In genomic region chr15:82985688-82986441, GRCh38 we compare ENCODE assay signal across 1 cellular context.
TF ChIP-seq lines count a peak whose summit lies in the region.

TSS of gene RAMAC (plus strand) at chr15:82986210. CDS start at chr15:82989019, 2,809 bp downstream.

TF ChIP-seq in WTC11, 78 proteins besides CTCF, POLR2A, EP300 and RAD21 (continued from another document):
- no peak for TF ChIP-seq ZNF532 (CRISPR knock-in tag; IDR thresholded peaks at IDR 0.05; ENCODE audit: borderline replicate concordance)
- TF ChIP-seq ELF4 (CRISPR knock-in tag; IDR thresholded peaks at IDR 0.05; ENCODE audit: low read depth): no peak
- TF ChIP-seq NR1H2 (CRISPR knock-in tag; IDR thresholded peaks at IDR 0.05): peak; percentile 87
- peak; percentile 76 for TF ChIP-seq FOXK1 (CRISPR knock-in tag; IDR thresholded peaks at IDR 0.05)
- TF ChIP-seq USF2 (CRISPR knock-in tag; IDR thresholded peaks at IDR 0.05): peak; percentile 88
- peak; percentile 86 for TF ChIP-seq ZNF232 (CRISPR knock-in tag; IDR thresholded peaks at IDR 0.05)
- TF ChIP-seq ZNF423 (CRISPR knock-in tag; IDR thresholded peaks at IDR 0.05): no peak
- no peak for TF ChIP-seq SOX15 (CRISPR knock-in tag; IDR thresholded peaks at IDR 0.05)
- TF ChIP-seq ETV6 (CRISPR knock-in tag; IDR thresholded peaks at IDR 0.05): peak; percentile 92
- TF ChIP-seq TEAD1 (CRISPR knock-in tag; IDR thresholded peaks at IDR 0.05): no peak; the same call in 1 of the 2 replicates
- TF ChIP-seq, protein P1, sequence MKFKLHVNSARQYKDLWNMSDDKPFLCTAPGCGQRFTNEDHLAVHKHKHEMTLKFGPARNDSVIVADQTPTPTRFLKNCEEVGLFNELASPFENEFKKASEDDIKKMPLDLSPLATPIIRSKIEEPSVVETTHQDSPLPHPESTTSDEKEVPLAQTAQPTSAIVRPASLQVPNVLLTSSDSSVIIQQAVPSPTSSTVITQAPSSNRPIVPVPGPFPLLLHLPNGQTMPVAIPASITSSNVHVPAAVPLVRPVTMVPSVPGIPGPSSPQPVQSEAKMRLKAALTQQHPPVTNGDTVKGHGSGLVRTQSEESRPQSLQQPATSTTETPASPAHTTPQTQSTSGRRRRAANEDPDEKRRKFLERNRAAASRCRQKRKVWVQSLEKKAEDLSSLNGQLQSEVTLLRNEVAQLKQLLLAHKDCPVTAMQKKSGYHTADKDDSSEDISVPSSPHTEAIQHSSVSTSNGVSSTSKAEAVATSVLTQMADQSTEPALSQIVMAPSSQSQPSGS (CRISPR knock-in tag; IDR thresholded peaks at IDR 0.05; ENCODE audit: borderline replicate concordance, low read depth): peak; percentile 77; the same call in 1 of the 2 replicates
- TF ChIP-seq, protein P2, sequence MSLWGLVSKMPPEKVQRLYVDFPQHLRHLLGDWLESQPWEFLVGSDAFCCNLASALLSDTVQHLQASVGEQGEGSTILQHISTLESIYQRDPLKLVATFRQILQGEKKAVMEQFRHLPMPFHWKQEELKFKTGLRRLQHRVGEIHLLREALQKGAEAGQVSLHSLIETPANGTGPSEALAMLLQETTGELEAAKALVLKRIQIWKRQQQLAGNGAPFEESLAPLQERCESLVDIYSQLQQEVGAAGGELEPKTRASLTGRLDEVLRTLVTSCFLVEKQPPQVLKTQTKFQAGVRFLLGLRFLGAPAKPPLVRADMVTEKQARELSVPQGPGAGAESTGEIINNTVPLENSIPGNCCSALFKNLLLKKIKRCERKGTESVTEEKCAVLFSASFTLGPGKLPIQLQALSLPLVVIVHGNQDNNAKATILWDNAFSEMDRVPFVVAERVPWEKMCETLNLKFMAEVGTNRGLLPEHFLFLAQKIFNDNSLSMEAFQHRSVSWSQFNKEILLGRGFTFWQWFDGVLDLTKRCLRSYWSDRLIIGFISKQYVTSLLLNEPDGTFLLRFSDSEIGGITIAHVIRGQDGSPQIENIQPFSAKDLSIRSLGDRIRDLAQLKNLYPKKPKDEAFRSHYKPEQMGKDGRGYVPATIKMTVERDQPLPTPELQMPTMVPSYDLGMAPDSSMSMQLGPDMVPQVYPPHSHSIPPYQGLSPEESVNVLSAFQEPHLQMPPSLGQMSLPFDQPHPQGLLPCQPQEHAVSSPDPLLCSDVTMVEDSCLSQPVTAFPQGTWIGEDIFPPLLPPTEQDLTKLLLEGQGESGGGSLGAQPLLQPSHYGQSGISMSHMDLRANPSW (CRISPR knock-in tag; conservative IDR thresholded peaks at IDR 0.05; ENCODE audit: low read depth): no peak
- TF ChIP-seq TEAD4 (CRISPR knock-in tag; IDR thresholded peaks at IDR 0.05): no peak
- no peak for TF ChIP-seq JAZF1 (CRISPR knock-in tag; IDR thresholded peaks at IDR 0.05)
- 0 out of 2 replicates have a peak, but pooled peaks have one; percentile 57 for TF ChIP-seq JUN (CRISPR knock-in tag; IDR thresholded peaks at IDR 0.05)
- no peak; the same call in 1 of the 2 replicates for TF ChIP-seq ATF3 (CRISPR knock-in tag; conservative IDR thresholded peaks at IDR 0.05)
- TF ChIP-seq ATF1 (CRISPR knock-in tag; IDR thresholded peaks at IDR 0.05): 0 out of 2 replicates have a peak, but pooled peaks have one; percentile 30
- TF ChIP-seq NFATC4 (CRISPR knock-in tag; IDR thresholded peaks at IDR 0.05): no peak
- TF ChIP-seq, protein P3, sequence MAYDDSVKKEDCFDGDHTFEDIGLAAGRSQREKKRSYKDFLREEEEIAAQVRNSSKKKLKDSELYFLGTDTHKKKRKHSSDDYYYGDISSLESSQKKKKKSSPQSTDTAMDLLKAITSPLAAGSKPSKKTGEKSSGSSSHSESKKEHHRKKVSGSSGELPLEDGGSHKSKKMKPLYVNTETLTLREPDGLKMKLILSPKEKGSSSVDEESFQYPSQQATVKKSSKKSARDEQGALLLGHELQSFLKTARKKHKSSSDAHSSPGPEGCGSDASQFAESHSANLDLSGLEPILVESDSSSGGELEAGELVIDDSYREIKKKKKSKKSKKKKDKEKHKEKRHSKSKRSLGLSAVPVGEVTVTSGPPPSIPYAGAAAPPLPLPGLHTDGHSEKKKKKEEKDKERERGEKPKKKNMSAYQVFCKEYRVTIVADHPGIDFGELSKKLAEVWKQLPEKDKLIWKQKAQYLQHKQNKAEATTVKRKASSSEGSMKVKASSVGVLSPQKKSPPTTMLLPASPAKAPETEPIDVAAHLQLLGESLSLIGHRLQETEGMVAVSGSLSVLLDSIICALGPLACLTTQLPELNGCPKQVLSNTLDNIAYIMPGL (CRISPR knock-in tag; IDR thresholded peaks at IDR 0.05): no peak
- no peak for TF ChIP-seq ZNF512 (CRISPR knock-in tag; IDR thresholded peaks at IDR 0.05; ENCODE audit: borderline replicate concordance)
- TF ChIP-seq ZNF121 (CRISPR knock-in tag; IDR thresholded peaks at IDR 0.05): no peak
- TF ChIP-seq, protein P4, sequence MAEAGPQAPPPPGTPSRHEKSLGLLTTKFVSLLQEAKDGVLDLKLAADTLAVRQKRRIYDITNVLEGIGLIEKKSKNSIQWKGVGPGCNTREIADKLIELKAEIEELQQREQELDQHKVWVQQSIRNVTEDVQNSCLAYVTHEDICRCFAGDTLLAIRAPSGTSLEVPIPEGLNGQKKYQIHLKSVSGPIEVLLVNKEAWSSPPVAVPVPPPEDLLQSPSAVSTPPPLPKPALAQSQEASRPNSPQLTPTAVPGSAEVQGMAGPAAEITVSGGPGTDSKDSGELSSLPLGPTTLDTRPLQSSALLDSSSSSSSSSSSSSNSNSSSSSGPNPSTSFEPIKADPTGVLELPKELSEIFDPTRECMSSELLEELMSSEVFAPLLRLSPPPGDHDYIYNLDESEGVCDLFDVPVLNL (CRISPR knock-in tag; IDR thresholded peaks at IDR 0.05; ENCODE audit: borderline replicate concordance, low read depth): no peak
- TF ChIP-seq RELA (CRISPR knock-in tag; IDR thresholded peaks at IDR 0.05; ENCODE audit: borderline replicate concordance): no peak
- peak; percentile 80 for TF ChIP-seq MYBL2 (CRISPR knock-in tag; IDR thresholded peaks at IDR 0.05)
- TF ChIP-seq, protein P5, sequence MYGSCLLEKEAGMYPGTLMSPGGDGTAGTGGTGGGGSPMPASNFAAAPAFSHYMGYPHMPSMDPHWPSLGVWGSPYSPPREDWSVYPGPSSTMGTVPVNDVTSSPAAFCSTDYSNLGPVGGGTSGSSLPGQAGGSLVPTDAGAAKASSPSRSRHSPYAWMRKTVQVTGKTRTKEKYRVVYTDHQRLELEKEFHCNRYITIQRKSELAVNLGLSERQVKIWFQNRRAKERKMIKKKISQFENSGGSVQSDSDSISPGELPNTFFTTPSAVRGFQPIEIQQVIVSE (CRISPR knock-in tag; IDR thresholded peaks at IDR 0.05; ENCODE audit: borderline replicate concordance): no peak
- TF ChIP-seq ESRRA (CRISPR knock-in tag; IDR thresholded peaks at IDR 0.05; ENCODE audit: borderline replicate concordance): peak; percentile 86; the same call in 1 of the 2 replicates
- peak; percentile 95 for TF ChIP-seq FOXP1 (CRISPR knock-in tag; IDR thresholded peaks at IDR 0.05; ENCODE audit: borderline replicate concordance)
- TF ChIP-seq, protein P6, sequence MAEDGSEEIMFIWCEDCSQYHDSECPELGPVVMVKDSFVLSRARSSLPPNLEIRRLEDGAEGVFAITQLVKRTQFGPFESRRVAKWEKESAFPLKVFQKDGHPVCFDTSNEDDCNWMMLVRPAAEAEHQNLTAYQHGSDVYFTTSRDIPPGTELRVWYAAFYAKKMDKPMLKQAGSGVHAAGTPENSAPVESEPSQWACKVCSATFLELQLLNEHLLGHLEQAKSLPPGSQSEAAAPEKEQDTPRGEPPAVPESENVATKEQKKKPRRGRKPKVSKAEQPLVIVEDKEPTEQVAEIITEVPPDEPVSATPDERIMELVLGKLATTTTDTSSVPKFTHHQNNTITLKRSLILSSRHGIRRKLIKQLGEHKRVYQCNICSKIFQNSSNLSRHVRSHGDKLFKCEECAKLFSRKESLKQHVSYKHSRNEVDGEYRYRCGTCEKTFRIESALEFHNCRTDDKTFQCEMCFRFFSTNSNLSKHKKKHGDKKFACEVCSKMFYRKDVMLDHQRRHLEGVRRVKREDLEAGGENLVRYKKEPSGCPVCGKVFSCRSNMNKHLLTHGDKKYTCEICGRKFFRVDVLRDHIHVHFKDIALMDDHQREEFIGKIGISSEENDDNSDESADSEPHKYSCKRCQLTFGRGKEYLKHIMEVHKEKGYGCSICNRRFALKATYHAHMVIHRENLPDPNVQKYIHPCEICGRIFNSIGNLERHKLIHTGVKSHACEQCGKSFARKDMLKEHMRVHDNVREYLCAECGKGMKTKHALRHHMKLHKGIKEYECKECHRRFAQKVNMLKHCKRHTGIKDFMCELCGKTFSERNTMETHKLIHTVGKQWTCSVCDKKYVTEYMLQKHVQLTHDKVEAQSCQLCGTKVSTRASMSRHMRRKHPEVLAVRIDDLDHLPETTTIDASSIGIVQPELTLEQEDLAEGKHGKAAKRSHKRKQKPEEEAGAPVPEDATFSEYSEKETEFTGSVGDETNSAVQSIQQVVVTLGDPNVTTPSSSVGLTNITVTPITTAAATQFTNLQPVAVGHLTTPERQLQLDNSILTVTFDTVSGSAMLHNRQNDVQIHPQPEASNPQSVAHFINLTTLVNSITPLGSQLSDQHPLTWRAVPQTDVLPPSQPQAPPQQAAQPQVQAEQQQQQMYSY (CRISPR knock-in tag; IDR thresholded peaks at IDR 0.05): no peak
- TF ChIP-seq SP1 (CRISPR knock-in tag; conservative IDR thresholded peaks at IDR 0.05): peak; percentile 55
- no peak for TF ChIP-seq HMGA2 (CRISPR knock-in tag; IDR thresholded peaks at IDR 0.05)
- peak; percentile 78 for TF ChIP-seq CREM (CRISPR knock-in tag; IDR thresholded peaks at IDR 0.05)
- TF ChIP-seq ZNF138 (CRISPR knock-in tag; conservative IDR thresholded peaks at IDR 0.05): no peak
- TF ChIP-seq MLX (CRISPR knock-in tag; IDR thresholded peaks at IDR 0.05): no peak
- TF ChIP-seq NR3C1 (CRISPR knock-in tag; conservative IDR thresholded peaks at IDR 0.05; ENCODE audit: low read depth): no peak
